Comparison of ENCODE assay signal across 14 cellular contexts in genomic region chr1:42947137-42947536, GRCh38. TPM values are rescaled to one million over a fixed set of nuclear protein-coding genes. Genes with fewer than 3 reads are reported as not detected.
DNase-seq lines count a peak whose midpoint lies in the region; ATAC-seq and TF ChIP-seq lines count a peak whose summit lies in the region.
"Had no signal": no experiment of that assay in that cellular context is flagged by ENCODE, and none has a peak within 500 bp of the region (broad histone marks: within the 10 kb centered on the region; RNA-seq: fewer than 3 reads in every experiment).

No MANE protein-coding gene starts in this region.

- H3K27me3 Mint-ChIP-seq in T-helper 17 cell: no peaks in the 10 kb centered on the region

- WGBS in hepatocyte (ENCODE audit: low lambda C conversion rate, missing lambda C conversion rate): 91% methylated on average over 4 of the region's 4 CpGs

- H2AFZ ChIP-seq in hepatocyte: no peak overlapping the region

- H3K4me3 ChIP-seq in hepatocyte: no peak overlapping the region
- H3K4me3 ChIP-seq in stomach smooth muscle (ENCODE audit: low read length in 2 of 2): no peak overlapping the region
- H3K4me3 ChIP-seq: right lobe of liver, SJCRH30 had no signal

- no peak overlapping the region for H3K9ac ChIP-seq in stomach smooth muscle (ENCODE audit: low read length in 2 of 2)

- no peak for DNase-seq in activated naive CD4-positive, alpha-beta T cell treated with anti-CD3 and anti-CD28 coated beads, Interleukin-2, amount 50 U/mL, for 72 hours (ENCODE audit: low spot score in 2 of 2)
- no peak for DNase-seq in activated naive CD4-positive, alpha-beta T cell (lab: John Stamatoyannopoulos, UW)
- DNase-seq in T-helper 17 cell (no peak), hepatocyte (ENCODE audit: low spot score) (no peak), NCI-H2196 treated with DMSO at 0.1 percent for 48 hours (lab: John Stamatoyannopoulos, UW; ENCODE audit: unreplicated experiment) (no peak), T1000 (lab: John Stamatoyannopoulos, UW) (no peak), putamen (ENCODE audit: low spot score) (no peak)
- DNase-seq: activated CD4-positive, alpha-beta T cell treated with anti-CD3 and anti-CD28 coated beads, Interleukin-2, amount 50 U/mL, for 1 hour; amygdala; NCI-H146; NCI-H774; right lobe of liver; SJCRH30 had no signal

- peaks cover 9 to 52% of the 10 kb centered on the region in 2 donors for H3K36me3 Mint-ChIP-seq in activated naive CD4-positive, alpha-beta T cell treated with anti-CD3 and anti-CD28 coated beads, Interleukin-2, amount 50 U/mL, for 72 hours
- peaks cover 5% of the 10 kb centered on the region for H3K36me3 Mint-ChIP-seq in T-helper 17 cell (ENCODE audit: low read depth)

- peak overlapping the region; percentile 56 to 72 for H3K27ac Mint-ChIP-seq in activated naive CD4-positive, alpha-beta T cell treated with anti-CD3 and anti-CD28 coated beads, Interleukin-2, amount 50 U/mL, for 72 hours
- H3K27ac Mint-ChIP-seq in T-helper 17 cell: peak overlapping the region; percentile 94

- H3K9me2 ChIP-seq in hepatocyte (replicated peaks; ENCODE audit: insufficient read depth): no peaks in the 10 kb centered on the region

- H3K4me1 ChIP-seq in hepatocyte (ENCODE audit: insufficient read depth): peaks cover 40% of the 10 kb centered on the region
- peaks cover 49% of the 10 kb centered on the region for H3K4me1 ChIP-seq in stomach smooth muscle (ENCODE audit: control insufficient read depth, insufficient read depth, low read length)

- H3K9me3 Mint-ChIP-seq in activated naive CD4-positive, alpha-beta T cell treated with anti-CD3 and anti-CD28 coated beads, Interleukin-2, amount 50 U/mL, for 72 hours: no peaks in the 10 kb centered on the region

- H3K4me1 Mint-ChIP-seq in T-helper 17 cell: peaks cover 79% of the 10 kb centered on the region

- peak overlapping the region; percentile 33 for H3K4me2 ChIP-seq in hepatocyte

- H3K36me3 ChIP-seq in hepatocyte (replicated peaks; ENCODE audit: insufficient read depth, low read depth): no peaks in the 10 kb centered on the region
- no peaks in the 10 kb centered on the region for H3K36me3 ChIP-seq in stomach smooth muscle (ENCODE audit: control insufficient read depth in 2 of 2, insufficient read depth in 2 of 2, low read length in 2 of 2)
- H3K36me3 ChIP-seq: right lobe of liver had no signal

- peaks cover 100% of the 10 kb centered on the region for H3K79me2 ChIP-seq in hepatocyte

- no peak overlapping the region for H3K27ac ChIP-seq in hepatocyte
- peak overlapping the region; percentile 62 for H3K27ac ChIP-seq in stomach smooth muscle (ENCODE audit: low read length)
- H3K27ac ChIP-seq: right lobe of liver, SJCRH30 had no signal

- ATAC-seq in activated naive CD4-positive, alpha-beta T cell treated with anti-CD3 and anti-CD28 coated beads, Interleukin-2, amount 50 U/mL, for 72 hours: no peak
- ATAC-seq in T-helper 17 cell: no peak
- ATAC-seq: right lobe of liver had no signal

- H4K20me1 ChIP-seq in hepatocyte (ENCODE audit: insufficient read depth, poor library complexity, severe bottlenecking): peaks cover 92% of the 10 kb centered on the region

- H3K9me3 ChIP-seq in T-helper 17 cell (ENCODE audit: control insufficient read depth, low read length, poor library complexity, severe bottlenecking): no peaks in the 10 kb centered on the region
- no peaks in the 10 kb centered on the region for H3K9me3 ChIP-seq in hepatocyte (ENCODE audit: low read depth)
- no peaks in the 10 kb centered on the region for H3K9me3 ChIP-seq in stomach smooth muscle (ENCODE audit: control insufficient read depth in 2 of 2, low read length in 2 of 2)
- H3K9me3 ChIP-seq: right lobe of liver, SJCRH30 had no signal

- TF ChIP-seq CTCF in hepatocyte (IDR thresholded peaks at IDR 0.05; ENCODE audit: poor library complexity): no peak

- H3K27me3 ChIP-seq in hepatocyte (no peaks in the 10 kb centered on the region), stomach smooth muscle (ENCODE audit: control insufficient read depth in 1 of 2, insufficient read depth in 2 of 2, low read length in 2 of 2) (no peaks in the 10 kb centered on the region)
- H3K27me3 ChIP-seq: right lobe of liver, SJCRH30 had no signal

- H3K4me3 Mint-ChIP-seq in T-helper 17 cell: no peak overlapping the region

RNA-seq across cellular contexts. Expression of gene SLC2A1, which starts 11.5 kb away (rescaled TPM):
- total RNA-seq in activated naive CD4-positive, alpha-beta T cell treated with anti-CD3 and anti-CD28 coated beads, Interleukin-2, amount 50 U/mL, for 72 hours: 100 to 1,000 TPM in 1 of 2 donors, 10 to 100 TPM in 1; 39.9 to 121 TPM
- total RNA-seq in T-helper 17 cell (10 to 100 TPM; 63.7 to 79.0 TPM), hepatocyte (271 and 301 TPM in 2 replicates)
- 271 and 314 TPM in 2 replicates for polyA plus RNA-seq in hepatocyte
